ENCODE assay signal across 8 cellular contexts in genomic region chr14:93892923-93893549, GRCh38. TPM values are rescaled to one million over a fixed set of nuclear protein-coding genes. Genes with fewer than 3 reads are reported as not detected.
DNase-seq lines count a peak whose midpoint lies in the region; ATAC-seq and TF ChIP-seq lines count a peak whose summit lies in the region.

No MANE protein-coding gene starts in this region.

- no peaks in the 10 kb centered on the region for H3K9me3 Mint-ChIP-seq in MCF 10A (ENCODE audit: unreplicated experiment)

- intact Hi-C loops in MCF 10A (cut with micrococcal nuclease): loop anchor here (1.0 to 10.0 kb wide), 2 partner anchors 108 to 238 kb away; partner anchors contain the start of gene PRIMA1

- peaks cover 20% of the 10 kb centered on the region for H3K4me1 Mint-ChIP-seq in MCF 10A (ENCODE audit: insufficient read depth, unreplicated experiment)

- TF ChIP-seq CTCF in LNCAP (IDR thresholded peaks at IDR 0.05) (peak; percentile 98), VCaP (conservative IDR thresholded peaks at IDR 0.05) (peak; percentile 96), MCF 10A (IDR thresholded peaks at IDR 0.05; ENCODE audit: unreplicated experiment) (peak; percentile 96)

- H3K4me3 Mint-ChIP-seq in MCF 10A (ENCODE audit: unreplicated experiment): no peak overlapping the region

- no peak for ATAC-seq in GM19452 (IDR thresholded peaks at IDR 0.05; ENCODE audit: unreplicated experiment)

- H3K36me3 Mint-ChIP-seq in MCF 10A (ENCODE audit: insufficient read depth, unreplicated experiment): no peaks in the 10 kb centered on the region

- DNase-seq in NCI-H2081 (lab: John Stamatoyannopoulos, UW) (peak; percentile 46 to 62), NCI-H2081 treated with DMSO at 0.1 percent for 48 hours (lab: John Stamatoyannopoulos, UW) (no peak), MCF 10A (ENCODE audit: unreplicated experiment) (peak; percentile 74), iris pigment epithelial cell (ENCODE audit: low read depth) (peak; percentile 38)
- DNase-seq in stimulated activated CD4-positive, alpha-beta T cell treated with anti-CD3 and anti-CD28 coated beads, Interleukin-15, amount 100 ng/mL, for 48 hours (ENCODE audit: low read depth in 2 of 2): peak; percentile 36 to 52

- peaks cover 32% of the 10 kb centered on the region for H3K27me3 Mint-ChIP-seq in MCF 10A (ENCODE audit: insufficient read depth, unreplicated experiment)

- H3K27ac Mint-ChIP-seq in MCF 10A (ENCODE audit: low read depth, unreplicated experiment): no peak overlapping the region

- POLR2A ChIA-PET in MCF 10A (lab: Yijun Ruan, JAX): no interaction called here

- no peak overlapping the region for H3K27ac ChIP-seq in VCaP

- CTCF ChIA-PET in MCF 10A (lab: Yijun Ruan, JAX): interaction anchor here (0.7 to 2.8 kb wide), 15 partner anchors 9 to 242 kb away, joined by 3 to 58 read pairs (median 3); partner anchors contain the start of gene CCDC197

- BruUV-seq in MCF 10A (replicated peaks; lab: Mats Ljungman, UMichigan): no TSS peak

RNA-seq across cellular contexts. Expression of gene FAM181A, which starts 34.1 kb away (rescaled TPM):
- total RNA-seq in MCF 10A (2022): not detected in 2 replicates
